In genomic region chr20:152131-152530, GRCh38 we compare ENCODE assay signal across 35 cellular contexts. TPM values are rescaled to one million over a fixed set of nuclear protein-coding genes. Genes with fewer than 3 reads are reported as not detected.
"Had no signal": no experiment of that assay in that cellular context is flagged by ENCODE, and none has a peak within 500 bp of the region (broad histone marks: within the 10 kb centered on the region; RNA-seq: fewer than 3 reads in every experiment).

No MANE protein-coding gene starts in this region.

- H3K9me3 ChIP-seq: esophagus squamous epithelium, gastrocnemius medialis, heart right ventricle had no signal

- FAIRE-seq: astrocyte, bronchial epithelial cell, colon, endometrium, endothelial cell of umbilical vein had no signal

- H3K4me3 ChIP-seq: esophagus squamous epithelium, gastrocnemius medialis, heart right ventricle had no signal

- H3K27ac ChIP-seq: brain microvascular endothelial cell, epithelial cell of prostate, esophagus squamous epithelium, gastrocnemius medialis, heart right ventricle, WERI-Rb-1 had no signal

- ATAC-seq: activated CD4-positive, CD25-positive, alpha-beta regulatory T cell treated with anti-CD3 and anti-CD28 coated beads, Interleukin-2, amount 50 U/mL, for 24 hours; activated CD8-positive, alpha-beta T cell treated with anti-CD3 and anti-CD28 coated beads for 36 hours; activated T-cell treated with anti-CD3 and anti-CD28 coated beads, Interleukin-2, amount 50 U/mL, for 4 hours; activated T-helper 17 cell treated with anti-CD3 and anti-CD28 coated beads, Interleukin-2, amount 50 U/mL, for 72 hours; gastrocnemius medialis; heart right ventricle; T-helper 17 cell had no signal

- H3K4me1 ChIP-seq: esophagus squamous epithelium, gastrocnemius medialis, heart right ventricle had no signal

- DNase-seq: activated B cell treated with CpG ODN at 0.5 μM for 24 hours; activated CD4-positive, alpha-beta T cell treated with anti-CD3 and anti-CD28 coated beads for 48 hours; activated CD4-positive, alpha-beta T cell treated with anti-CD3 and anti-CD28 coated beads, Interleukin-2, amount 50 U/mL, for 1 hour; activated CD4-positive, alpha-beta T cell treated with anti-CD3 and anti-CD28 coated beads, Interleukin-2, amount 50 U/mL, for 48 hours; activated CD8-positive, alpha-beta memory T cell treated with anti-CD3 and anti-CD28 coated beads for 24 hours; activated CD8-positive, alpha-beta T cell treated with anti-CD3 and anti-CD28 coated beads for 36 hours; activated effector memory CD4-positive, alpha-beta T cell treated with Interleukin-2 at 50 U/mL for 16 hours; activated gamma-delta T cell treated with Interleukin-2 at 50 U/mL for 16 hours; activated naive CD4-positive, alpha-beta T cell treated with anti-CD3 and anti-CD28 coated beads, Interleukin-2, amount 50 U/mL, for 16 hours; activated naive CD4-positive, alpha-beta T cell treated with Interleukin-2 at 50 U/mL for 16 hours; activated T-cell treated with anti-CD3 and anti-CD28 coated beads, Interleukin-2, amount 50 U/mL, for 4 hours; amniotic stem cell; anterior cingulate cortex; brain microvascular endothelial cell; cortex of kidney; dermis blood vessel endothelial cell; effector CD8-positive, alpha-beta T cell; esophagus squamous epithelium; gastrocnemius medialis; heart right ventricle; T-helper 1 cell; T-helper 17 cell; T1000; WERI-Rb-1 had no signal

RNA-seq across cellular contexts. Expression of gene DEFB127, which starts 5.1 kb away (rescaled TPM):
- polyA plus RNA-seq: adipose tissue, endothelial cell of umbilical vein, esophagus, fibroblast of lung, heart right ventricle had no signal

RNA-seq across cellular contexts. Expression of gene DEFB126, which starts 9.7 kb away (rescaled TPM):
- polyA plus RNA-seq: adipose tissue, endothelial cell of umbilical vein, esophagus, fibroblast of lung, heart right ventricle had no signal

RNA-seq across cellular contexts. Expression of gene DEFB128, which starts 37.4 kb away (rescaled TPM):
- polyA plus RNA-seq: adipose tissue, endothelial cell of umbilical vein, esophagus, fibroblast of lung, heart right ventricle had no signal
